Comparison of ENCODE assay signal across 9 cellular contexts in genomic region chr1:25556791-25557476, GRCh38. TPM values are rescaled to one million over a fixed set of nuclear protein-coding genes. Genes with fewer than 3 reads are reported as not detected.
A peak's percentile ranks its signal among the peaks of the same experiment; 100 is the strongest.
DNase-seq lines count a peak whose midpoint lies in the region; ATAC-seq and TF ChIP-seq lines count a peak whose summit lies in the region.
"Had no signal": no experiment of that assay in that cellular context is flagged by ENCODE, and none has a peak within 500 bp of the region (broad histone marks: within the 10 kb centered on the region; RNA-seq: fewer than 3 reads in every experiment).

No MANE protein-coding gene starts in this region.

- POLR2A ChIA-PET in PC-3 (lab: Charles Lee; ENCODE audit: unreplicated experiment), result no interaction called here

- H3K4me1 ChIP-seq in PC-3 (ENCODE audit: insufficient read depth, low read length), result peaks cover 11% of the 10 kb centered on the region

- H3K36me3 ChIP-seq in PC-3 (ENCODE audit: low read depth, low read length), result no peaks in the 10 kb centered on the region

- peaks cover 82% of the 10 kb centered on the region for H3K4me1 Mint-ChIP-seq in stimulated activated effector memory CD8-positive, alpha-beta T cell treated with anti-CD3 and anti-CD28 coated beads, Interleukin-12 subunit alpha, Interleukin-12 subunit beta, amount 100 ng/mL, for 72 hours
- H3K4me1 Mint-ChIP-seq in CD14-positive monocyte, result peaks cover 90% of the 10 kb centered on the region

- H3K9me3 Mint-ChIP-seq in stimulated activated effector memory CD8-positive, alpha-beta T cell treated with anti-CD3 and anti-CD28 coated beads, Interleukin-12 subunit alpha, Interleukin-12 subunit beta, amount 100 ng/mL, for 72 hours, result no peaks in the 10 kb centered on the region
- H3K9me3 Mint-ChIP-seq in CD14-positive monocyte, result peaks cover 0 to 1% (median 0%) of the 10 kb centered on the region in 7 donors

- H3K4me2 ChIP-seq in PC-3 (ENCODE audit: low read length), result no peak overlapping the region

- no peak overlapping the region for H2AFZ ChIP-seq in PC-3 (ENCODE audit: low read length)

- no peaks in the 10 kb centered on the region for H3K27me3 ChIP-seq in PC-3 (ENCODE audit: low read length)

- TF ChIP-seq CTCF in PC-3 (conservative IDR thresholded peaks at IDR 0.05; ENCODE audit: low read depth, low read length) (no peak), choroid plexus epithelial cell (conservative IDR thresholded peaks at IDR 0.05; ENCODE audit: low read depth, low read length) (no peak), CD14-positive monocyte (IDR thresholded peaks at IDR 0.05) (no peak)

- CTCF ChIA-PET in PC-3 (lab: Charles Lee), result interaction anchor here (0.6 kb wide), 1 partner anchor 570 kb away, joined by 3 read pairs; no protein-coding TSS in a partner anchor

- H3K27ac Mint-ChIP-seq in stimulated activated effector memory CD8-positive, alpha-beta T cell treated with anti-CD3 and anti-CD28 coated beads, Interleukin-12 subunit alpha, Interleukin-12 subunit beta, amount 100 ng/mL, for 72 hours, result no peak overlapping the region
- H3K27ac Mint-ChIP-seq in CD14-positive monocyte, result peak overlapping the region in 2 of 7 donors; percentile 14 to 33

- no peaks in the 10 kb centered on the region for H3K79me2 ChIP-seq in PC-3 (ENCODE audit: low read length)

- DNase-seq in activated gamma-delta T cell treated with Interleukin-2 at 50 U/mL for 16 hours (peak; percentile 30), activated gamma-delta T cell (lab: John Stamatoyannopoulos, UW) (no peak), PC-3 (peak; percentile 49), choroid plexus epithelial cell (ENCODE audit: low read depth) (peak; percentile 74), CD14-positive monocyte (ENCODE audit: low spot score) (no peak)
- no peak for DNase-seq in stimulated activated effector memory CD8-positive, alpha-beta T cell treated with anti-CD3 and anti-CD28 coated beads, Interleukin-12 subunit alpha, Interleukin-12 subunit beta, amount 100 ng/mL, for 72 hours (ENCODE audit: low spot score in 2 of 2)
- DNase-seq: COR-L47 had no signal

- no peaks in the 10 kb centered on the region for H3K9me3 ChIP-seq in PC-3 (ENCODE audit: low read length)

- no peaks in the 10 kb centered on the region for H3F3A ChIP-seq in PC-3 (ENCODE audit: low read length, unreplicated experiment)

- peak; percentile 73 for ATAC-seq in PC-3
- ATAC-seq in stimulated activated effector memory CD8-positive, alpha-beta T cell treated with anti-CD3 and anti-CD28 coated beads, Interleukin-12 subunit alpha, Interleukin-12 subunit beta, amount 100 ng/mL, for 72 hours, result peak; percentile 74
- ATAC-seq in GM21786 (IDR thresholded peaks at IDR 0.05; ENCODE audit: unreplicated experiment), result no peak
- ATAC-seq in HG03025 (IDR thresholded peaks at IDR 0.05; ENCODE audit: low FRiP score, unreplicated experiment), result no peak

- no peaks in the 10 kb centered on the region for H4K20me1 ChIP-seq in PC-3 (ENCODE audit: low read length)

- H3K4me3 ChIP-seq in PC-3 (ENCODE audit: low read length) (no peak overlapping the region), choroid plexus epithelial cell (ENCODE audit: low read depth, low read length) (no peak overlapping the region)

- no peak overlapping the region for H3K4me3 Mint-ChIP-seq in stimulated activated effector memory CD8-positive, alpha-beta T cell treated with anti-CD3 and anti-CD28 coated beads, Interleukin-12 subunit alpha, Interleukin-12 subunit beta, amount 100 ng/mL, for 72 hours
- H3K4me3 Mint-ChIP-seq in CD14-positive monocyte, result peak overlapping the region in 1 of 2 donors; percentile 42

- no peak overlapping the region for H3K9ac ChIP-seq in PC-3 (ENCODE audit: low read length)

- no peak overlapping the region for H3K27ac ChIP-seq in PC-3 (ENCODE audit: low read length)

- H3K9me2 ChIP-seq in PC-3 (replicated peaks; ENCODE audit: low read length), result no peaks in the 10 kb centered on the region

- intact Hi-C loops in PC-3 (cut with micrococcal nuclease) (no loop called here), CD14-positive monocyte (cut with micrococcal nuclease) (no loop called here)

- no peaks in the 10 kb centered on the region for H3K36me3 Mint-ChIP-seq in stimulated activated effector memory CD8-positive, alpha-beta T cell treated with anti-CD3 and anti-CD28 coated beads, Interleukin-12 subunit alpha, Interleukin-12 subunit beta, amount 100 ng/mL, for 72 hours
- peaks cover 33 to 53% of the 10 kb centered on the region in 2 donors for H3K36me3 Mint-ChIP-seq in CD14-positive monocyte

- H3K27me3 Mint-ChIP-seq in CD14-positive monocyte (ENCODE audit: low read depth in 3 of 3), result peaks cover 0 to 2% (median 2%) of the 10 kb centered on the region in 3 donors

- no TSS peak for BruUV-seq in PC-3 (replicated peaks; lab: Mats Ljungman, UMichigan)

RNA-seq across cellular contexts. Expression of gene LDLRAP1, which starts 13.5 kb away (rescaled TPM):
- 26.5 and 31.6 TPM in 2 replicates for total RNA-seq in PC-3 (2014; rRNA removed)
- 10 to 100 TPM; 14.6 to 18.5 TPM for polyA plus RNA-seq in CD14-positive monocyte

RNA-seq across cellular contexts. Expression of gene MAN1C1, which starts 59.7 kb away (rescaled TPM):
- 0.11 and 0.75 TPM in 2 replicates for total RNA-seq in PC-3 (2014; rRNA removed)
- 1 to 10 TPM; 1.2 to 1.7 TPM for polyA plus RNA-seq in CD14-positive monocyte

Comparison
In these comparisons a context has a peak if more than half of its experiments do, and no peak if none do; other contexts are left out.
1. DNase-seq: peak in activated gamma-delta T cell treated with Interleukin-2 at 50 U/mL for 16 hours (single experiment), PC-3 (single experiment) and choroid plexus epithelial cell (single experiment); none in activated gamma-delta T cell (single experiment), stimulated activated effector memory CD8-positive, alpha-beta T cell treated with anti-CD3 and anti-CD28 coated beads, Interleukin-12 subunit alpha, Interleukin-12 subunit beta, amount 100 ng/mL, for 72 hours (0 of 2) and CD14-positive monocyte (single experiment).
2. ATAC-seq: peak in PC-3 (single experiment) and stimulated activated effector memory CD8-positive, alpha-beta T cell treated with anti-CD3 and anti-CD28 coated beads, Interleukin-12 subunit alpha, Interleukin-12 subunit beta, amount 100 ng/mL, for 72 hours (single experiment); none in GM21786 (single experiment) and HG03025 (single experiment).